Comparison of ENCODE assay signal across 1 cellular context in the genomic region with DNA sequence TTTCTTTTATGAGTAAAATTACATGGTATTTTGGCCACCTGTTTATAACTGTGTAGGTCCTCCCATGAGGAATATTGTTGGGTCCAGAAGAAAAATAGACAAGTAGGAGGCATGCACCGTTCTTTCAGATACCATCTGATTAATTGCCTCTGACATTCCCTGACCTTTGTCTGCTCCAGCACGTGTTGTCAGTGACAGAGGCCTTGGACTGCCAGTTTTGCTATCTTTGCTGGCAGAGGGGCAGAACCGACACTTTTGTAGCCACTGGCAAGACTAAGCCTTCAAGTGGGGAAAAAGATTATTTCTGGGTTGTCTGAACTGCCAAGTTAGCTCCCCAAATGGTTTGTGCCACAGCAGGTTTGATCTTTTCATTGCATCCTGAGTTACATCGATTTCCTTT.
TF ChIP-seq lines count a peak whose summit lies in the region.

No MANE protein-coding gene starts in this region.

TF ChIP-seq in HepG2, 621 proteins besides CTCF, POLR2A, EP300 and RAD21:
- TF ChIP-seq, protein P1, sequence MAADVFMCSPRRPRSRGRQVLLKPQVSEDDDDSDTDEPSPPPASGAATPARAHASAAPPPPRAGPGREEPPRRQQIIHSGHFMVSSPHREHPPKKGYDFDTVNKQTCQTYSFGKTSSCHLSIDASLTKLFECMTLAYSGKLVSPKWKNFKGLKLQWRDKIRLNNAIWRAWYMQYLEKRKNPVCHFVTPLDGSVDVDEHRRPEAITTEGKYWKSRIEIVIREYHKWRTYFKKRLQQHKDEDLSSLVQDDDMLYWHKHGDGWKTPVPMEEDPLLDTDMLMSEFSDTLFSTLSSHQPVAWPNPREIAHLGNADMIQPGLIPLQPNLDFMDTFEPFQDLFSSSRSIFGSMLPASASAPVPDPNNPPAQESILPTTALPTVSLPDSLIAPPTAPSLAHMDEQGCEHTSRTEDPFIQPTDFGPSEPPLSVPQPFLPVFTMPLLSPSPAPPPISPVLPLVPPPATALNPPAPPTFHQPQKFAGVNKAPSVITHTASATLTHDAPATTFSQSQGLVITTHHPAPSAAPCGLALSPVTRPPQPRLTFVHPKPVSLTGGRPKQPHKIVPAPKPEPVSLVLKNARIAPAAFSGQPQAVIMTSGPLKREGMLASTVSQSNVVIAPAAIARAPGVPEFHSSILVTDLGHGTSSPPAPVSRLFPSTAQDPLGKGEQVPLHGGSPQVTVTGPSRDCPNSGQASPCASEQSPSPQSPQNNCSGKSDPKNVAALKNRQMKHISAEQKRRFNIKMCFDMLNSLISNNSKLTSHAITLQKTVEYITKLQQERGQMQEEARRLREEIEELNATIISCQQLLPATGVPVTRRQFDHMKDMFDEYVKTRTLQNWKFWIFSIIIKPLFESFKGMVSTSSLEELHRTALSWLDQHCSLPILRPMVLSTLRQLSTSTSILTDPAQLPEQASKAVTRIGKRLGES (CRISPR knock-in tag; IDR thresholded peaks at IDR 0.05; ENCODE audit: borderline replicate concordance) = no peak
- TF ChIP-seq ELF3 (CRISPR knock-in tag; IDR thresholded peaks at IDR 0.05) = no peak
- peak; percentile 27; the same call in 1 of the 2 replicates for TF ChIP-seq BHLHE40 (IDR thresholded peaks at IDR 0.05; ENCODE audit: low read length)
- no peak for TF ChIP-seq ZNF747 (CRISPR knock-in tag; IDR thresholded peaks at IDR 0.05; ENCODE audit: borderline replicate concordance)
- TF ChIP-seq ZNF749 (CRISPR knock-in tag; IDR thresholded peaks at IDR 0.05; ENCODE audit: borderline replicate concordance) = no peak
- no peak for TF ChIP-seq GABPA (IDR thresholded peaks at IDR 0.05; ENCODE audit: low read depth, low read length)
- TF ChIP-seq GABPA (CRISPR knock-in tag; IDR thresholded peaks at IDR 0.05; ENCODE audit: low read depth) = no peak
- no peak for TF ChIP-seq ZNF614 (CRISPR knock-in tag; IDR thresholded peaks at IDR 0.05; ENCODE audit: borderline replicate concordance)
